Comparison of ENCODE assay signal across 1 cellular context in the genomic region with DNA sequence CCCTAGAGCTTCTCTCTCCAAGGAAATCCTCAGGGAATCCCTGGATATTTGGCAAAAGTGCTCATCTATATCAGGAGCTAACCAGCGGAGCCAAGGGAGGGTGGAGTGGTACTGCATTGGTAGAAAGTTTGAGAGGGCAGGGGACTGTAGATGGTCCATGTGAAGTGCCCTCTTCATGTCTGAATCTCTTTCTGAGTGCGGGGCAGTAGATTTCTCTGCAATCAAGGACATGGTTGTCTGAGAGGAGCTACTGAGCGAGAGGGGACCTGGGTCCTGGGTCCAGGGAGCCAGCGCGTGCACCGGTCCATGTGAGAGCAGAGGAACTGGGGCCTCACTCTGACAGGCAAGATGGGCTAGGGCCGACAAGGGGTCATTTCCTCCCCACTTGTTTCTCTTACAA.
TF ChIP-seq lines count a peak whose summit lies in the region.

No MANE protein-coding gene starts in this region.

TF ChIP-seq in IMR-90, 13 proteins besides CTCF, POLR2A, EP300 and RAD21 (continued from another document):
- TF ChIP-seq, protein P1, sequence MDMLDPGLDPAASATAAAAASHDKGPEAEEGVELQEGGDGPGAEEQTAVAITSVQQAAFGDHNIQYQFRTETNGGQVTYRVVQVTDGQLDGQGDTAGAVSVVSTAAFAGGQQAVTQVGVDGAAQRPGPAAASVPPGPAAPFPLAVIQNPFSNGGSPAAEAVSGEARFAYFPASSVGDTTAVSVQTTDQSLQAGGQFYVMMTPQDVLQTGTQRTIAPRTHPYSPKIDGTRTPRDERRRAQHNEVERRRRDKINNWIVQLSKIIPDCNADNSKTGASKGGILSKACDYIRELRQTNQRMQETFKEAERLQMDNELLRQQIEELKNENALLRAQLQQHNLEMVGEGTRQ (IDR thresholded peaks at IDR 0.05; ENCODE audit: low read depth, low read length), result no peak
- TF ChIP-seq MAZ (IDR thresholded peaks at IDR 0.05; ENCODE audit: borderline replicate concordance, low read depth, low read length), result no peak
- TF ChIP-seq ELK1 (IDR thresholded peaks at IDR 0.05; ENCODE audit: borderline replicate concordance, low read depth, low read length), result no peak
- no peak for TF ChIP-seq NFE2L2 (IDR thresholded peaks at IDR 0.05; ENCODE audit: low read depth, low read length)
